8 cellular contexts compared by ENCODE assay signal in the genomic region with DNA sequence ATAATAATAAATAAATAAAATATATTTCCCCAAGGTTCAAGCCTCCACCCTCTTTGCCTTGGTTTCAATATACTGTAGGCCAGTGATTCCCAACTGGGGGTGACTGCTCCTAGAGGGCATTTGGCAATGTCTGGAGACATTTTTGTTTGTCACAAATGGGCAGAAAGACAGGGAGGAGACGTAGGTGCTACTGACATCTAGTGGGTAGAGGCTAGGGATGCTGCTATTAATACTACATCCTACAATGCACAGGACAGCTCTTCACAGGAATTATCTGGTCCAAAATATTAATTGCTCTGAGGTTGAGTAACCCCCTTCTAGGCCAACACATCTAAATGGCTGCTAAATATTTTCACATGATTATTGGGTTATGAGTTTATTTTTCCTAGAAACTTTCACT. TPM values are rescaled to one million over a fixed set of nuclear protein-coding genes. Genes with fewer than 3 reads are reported as not detected.
DNase-seq lines count a peak whose midpoint lies in the region; ATAC-seq and TF ChIP-seq lines count a peak whose summit lies in the region.

No MANE protein-coding gene starts in this region.

- POLR2A ChIA-PET in CD4-positive, alpha-beta T cell (lab: Charles Lee), result interaction anchor here (1.4 kb wide), 1 partner anchor 20 kb away, joined by 4 read pairs; the partner anchor contains the start of gene FBRS
- POLR2A ChIA-PET in HEK293 (lab: Yijun Ruan, JAX), result interaction anchor here (0.7 to 2.3 kb wide), 2 partner anchors 12 to 109 kb away, joined by 3 to 10 read pairs; partner anchors contain the start of gene PRR14

- H3K9me3 Mint-ChIP-seq in CD4-positive, alpha-beta T cell, result no peaks in the 10 kb centered on the region

- no peak for DNase-seq in CD4-positive, alpha-beta T cell
- no peak for DNase-seq in epithelial cell of proximal tubule (ENCODE audit: low read depth)
- no peak for DNase-seq in Right ventricle myocardium superior
- no peak for DNase-seq in AG08396 (ENCODE audit: low spot score)
- no peak for DNase-seq in stimulated activated naive CD8-positive, alpha-beta T cell treated with anti-CD3 and anti-CD28 coated beads, Interleukin-15, Interleukin-2, amounts not matched to agents 100 U/mL and 50 U/mL, for 24 hours

- intact Hi-C loops in CD4-positive, alpha-beta T cell (cut with DNase I, micrococcal nuclease), result loop anchor here (5.0 to 10.0 kb wide), 3 partner anchors 66 to 593 kb away; partner anchors contain the start of genes ALDOA (in 1 of the 2) and ZNF688 (in 1 of the 2)
- intact Hi-C loops in Right ventricle myocardium superior (cut with DNase I), result no loop called here

- H3K36me3 ChIP-seq in HEK293 (ENCODE audit: control insufficient read depth in 2 of 2, insufficient read depth in 1 of 2, low read length in 2 of 2) (peaks cover 0 to 4% of the 10 kb centered on the region in 2 experiments; a peak in 1 of 3 replicates), OCI-LY3 (replicated peaks; ENCODE audit: low read depth, low read length) (no peaks in the 10 kb centered on the region), gastroesophageal sphincter (no peaks in the 10 kb centered on the region)

- CTCF ChIA-PET in CD4-positive, alpha-beta T cell (lab: Charles Lee), result interaction anchor here (0.6 to 1.5 kb wide), 4 partner anchors 9 to 511 kb away, joined by 3 to 7 read pairs (median 4); partner anchors contain the start of genes PRR14 and ZNF689
- CTCF ChIA-PET in HEK293 (lab: Yijun Ruan, JAX), result interaction anchor here (0.6 to 2.3 kb wide), 8 partner anchors 9 to 245 kb away, joined by 3 to 10 read pairs (median 4); partner anchors contain the start of gene DCTPP1

- no peak for TF ChIP-seq POLR2A in gastroesophageal sphincter (IDR thresholded peaks at IDR 0.05)

- no peaks in the 10 kb centered on the region for H4K20me1 ChIP-seq in OCI-LY3 (ENCODE audit: insufficient read depth, low read length)

- H3K9me3 ChIP-seq in CD4-positive, alpha-beta T cell (ENCODE audit: control insufficient read depth, low read length), result no peaks in the 10 kb centered on the region
- H3K9me3 ChIP-seq in HEK293 (ENCODE audit: control insufficient read depth, insufficient read depth, low read depth, low read length) (no peaks in the 10 kb centered on the region), OCI-LY3 (ENCODE audit: insufficient read depth, low read length) (no peaks in the 10 kb centered on the region), gastroesophageal sphincter (no peaks in the 10 kb centered on the region)

- peak overlapping the region; percentile 48 for H3K4me3 Mint-ChIP-seq in CD4-positive, alpha-beta T cell

- H3K4me1 ChIP-seq in HEK293 (ENCODE audit: control insufficient read depth, insufficient read depth, low read length) (0 out of 2 replicates have a peak, but pooled peaks cover 2% of the 10 kb centered on the region), OCI-LY3 (ENCODE audit: low read length) (peaks cover 10% of the 10 kb centered on the region), gastroesophageal sphincter (peaks cover 0 to 27% (median 5%) of the 10 kb centered on the region in 3 donors)

- peak; percentile 24 for TF ChIP-seq CTCF in CD4-positive, alpha-beta T cell (IDR thresholded peaks at IDR 0.05)
- TF ChIP-seq CTCF in HEK293 (tag by site-specific recombination; IDR thresholded peaks at IDR 0.05) (peak; percentile 75), OCI-LY3 (IDR thresholded peaks at IDR 0.05; ENCODE audit: low read depth, low read length) (peak; percentile 67), epithelial cell of proximal tubule (conservative IDR thresholded peaks at IDR 0.05; ENCODE audit: low read depth, low read length) (peak; percentile 78), gastroesophageal sphincter (IDR thresholded peaks at IDR 0.05) (peak in 1 of 4 experiments; percentile 11)

- H3K9ac ChIP-seq in OCI-LY3 (ENCODE audit: low read length), result no peak overlapping the region

- WGBS in gastroesophageal sphincter (ENCODE audit: low coverage in 1 of 2), 2 donors, result 0% methylated on average over 1 of the region's 1 CpG

- H3K4me1 Mint-ChIP-seq in CD4-positive, alpha-beta T cell (ENCODE audit: low read depth), result peaks cover 17% of the 10 kb centered on the region

- H2AFZ ChIP-seq in OCI-LY3 (ENCODE audit: low read depth, low read length), result no peak overlapping the region

- H3K4me2 ChIP-seq in OCI-LY3 (ENCODE audit: low read length), result no peak overlapping the region

- no peaks in the 10 kb centered on the region for H3K27me3 ChIP-seq in CD4-positive, alpha-beta T cell (ENCODE audit: control insufficient read depth, insufficient read depth, low read length)
- H3K27me3 ChIP-seq in OCI-LY3 (ENCODE audit: low read depth, low read length), result no peaks in the 10 kb centered on the region
- no peaks in the 10 kb centered on the region for H3K27me3 ChIP-seq in gastroesophageal sphincter

- H3K36me3 Mint-ChIP-seq in CD4-positive, alpha-beta T cell (ENCODE audit: low read depth), result peaks cover 4% of the 10 kb centered on the region

- H3K4me3 ChIP-seq in HEK293 (ENCODE audit: low read depth, low read length), result no peak overlapping the region
- H3K4me3 ChIP-seq in OCI-LY3 (ENCODE audit: low read length), result no peak overlapping the region
- no peak overlapping the region for H3K4me3 ChIP-seq in epithelial cell of proximal tubule (ENCODE audit: low read depth, low read length)
- no peak overlapping the region for H3K4me3 ChIP-seq in gastroesophageal sphincter

- no peaks in the 10 kb centered on the region for H3K27me3 Mint-ChIP-seq in CD4-positive, alpha-beta T cell

- TF ChIP-seq EP300 in gastroesophageal sphincter (IDR thresholded peaks at IDR 0.05), result no peak

- peaks cover 14% of the 10 kb centered on the region for H3K79me2 ChIP-seq in OCI-LY3 (ENCODE audit: low read length)

- H3K27ac ChIP-seq in CD4-positive, alpha-beta T cell (ENCODE audit: low read depth, low read length), result no peak overlapping the region
- H3K27ac ChIP-seq in HEK293 (ENCODE audit: extremely low read depth, low read depth, low read length), result no peak overlapping the region
- no peak overlapping the region for H3K27ac ChIP-seq in OCI-LY3 (ENCODE audit: low read length)
- no peak overlapping the region for H3K27ac ChIP-seq in gastroesophageal sphincter

- peak; percentile 17 for ATAC-seq in CD4-positive, alpha-beta T cell (ENCODE audit: poor library complexity)
- ATAC-seq in gastroesophageal sphincter (no peak), Right ventricle myocardium superior (ENCODE audit: poor library complexity) (no peak)
- no peak for ATAC-seq in stimulated activated naive CD8-positive, alpha-beta T cell treated with anti-CD3 and anti-CD28 coated beads, Interleukin-15, Interleukin-2, amounts not matched to agents 100 U/mL and 50 U/mL, for 24 hours

- no peak overlapping the region for H3K27ac Mint-ChIP-seq in CD4-positive, alpha-beta T cell

TF ChIP-seq in HEK293, 187 proteins besides CTCF, POLR2A, EP300 and RAD21 (continues in another document):
- no peak for TF ChIP-seq ZNF501 (tag by site-specific recombination; IDR thresholded peaks at IDR 0.05)
- peak; percentile 25; the same call in 1 of the 2 replicates for TF ChIP-seq IKZF3 (tag by site-specific recombination; IDR thresholded peaks at IDR 0.05)
- TF ChIP-seq ZNF549 (tag by site-specific recombination; IDR thresholded peaks at IDR 0.05), result no peak
- TF ChIP-seq, protein P1, sequence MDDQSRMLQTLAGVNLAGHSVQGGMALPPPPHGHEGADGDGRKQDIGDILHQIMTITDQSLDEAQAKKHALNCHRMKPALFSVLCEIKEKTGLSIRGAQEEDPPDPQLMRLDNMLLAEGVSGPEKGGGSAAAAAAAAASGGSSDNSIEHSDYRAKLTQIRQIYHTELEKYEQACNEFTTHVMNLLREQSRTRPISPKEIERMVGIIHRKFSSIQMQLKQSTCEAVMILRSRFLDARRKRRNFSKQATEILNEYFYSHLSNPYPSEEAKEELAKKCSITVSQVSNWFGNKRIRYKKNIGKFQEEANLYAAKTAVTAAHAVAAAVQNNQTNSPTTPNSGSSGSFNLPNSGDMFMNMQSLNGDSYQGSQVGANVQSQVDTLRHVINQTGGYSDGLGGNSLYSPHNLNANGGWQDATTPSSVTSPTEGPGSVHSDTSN (CRISPR knock-in tag; IDR thresholded peaks at IDR 0.05), result no peak
- peak; percentile 99 for TF ChIP-seq ZNF654 (tag by site-specific recombination; IDR thresholded peaks at IDR 0.05; ENCODE audit: low read depth)
- TF ChIP-seq ZNF335 (tag by site-specific recombination; conservative IDR thresholded peaks at IDR 0.05), result 0 out of 2 replicates have a peak, but pooled peaks have one; percentile 24
- no peak for TF ChIP-seq ZNF416 (tag by site-specific recombination; IDR thresholded peaks at IDR 0.05)
- TF ChIP-seq ZNF621 (tag by site-specific recombination; IDR thresholded peaks at IDR 0.05), result no peak
- no peak for TF ChIP-seq HOXA7 (CRISPR knock-in tag; IDR thresholded peaks at IDR 0.05; ENCODE audit: borderline replicate concordance)

RNA-seq across cellular contexts. Expression of gene PRR14, which starts 12.8 kb away (rescaled TPM):
- 10 to 100 TPM; 50.2 to 51.7 TPM for total RNA-seq in CD4-positive, alpha-beta T cell
- total RNA-seq in epithelial cell of proximal tubule (18.1 and 23.8 TPM in 2 replicates), gastroesophageal sphincter (10 to 100 TPM; 21.7 to 49.2 (median 41.8) TPM), Right ventricle myocardium superior (18.9 TPM)

RNA-seq across cellular contexts. Expression of gene FBRS, which starts 20.3 kb away (rescaled TPM):
- total RNA-seq in CD4-positive, alpha-beta T cell, result 100 to 1,000 TPM; 162 to 163 TPM
- total RNA-seq in epithelial cell of proximal tubule (20.8 and 46.9 TPM in 2 replicates), gastroesophageal sphincter (10 to 100 TPM; 19.9 to 52.1 (median 32.8) TPM), Right ventricle myocardium superior (28.3 TPM)

RNA-seq across cellular contexts. Expression of gene ZNF689, which starts 27.8 kb away (rescaled TPM):
- total RNA-seq in CD4-positive, alpha-beta T cell, result 10 to 100 TPM; 15.3 to 15.7 TPM
- 7.7 and 9.6 TPM in 2 replicates for total RNA-seq in epithelial cell of proximal tubule
- total RNA-seq in gastroesophageal sphincter, result 10 to 100 TPM in 2 of 4 donors, 1 to 10 TPM in 2; 9.7 to 13.1 (median 11.4) TPM
- 4.4 TPM for total RNA-seq in Right ventricle myocardium superior

RNA-seq across cellular contexts. Expression of gene ZNF785, which starts 52.5 kb away (rescaled TPM):
- total RNA-seq in CD4-positive, alpha-beta T cell, result 1 to 10 TPM; 6.6 to 7.7 TPM
- total RNA-seq in epithelial cell of proximal tubule, result 3.2 and 7.6 TPM in 2 replicates
- total RNA-seq in gastroesophageal sphincter, result 10 to 100 TPM in 3 of 4 donors, 1 to 10 TPM in 1; 6.9 to 17.0 (median 12.2) TPM
- total RNA-seq in Right ventricle myocardium superior, result 7.1 TPM
